Comparison of ENCODE assay signal across 1 cellular context in genomic region chr7:156148547-156148946, GRCh38.
TF ChIP-seq lines count a peak whose summit lies in the region.

No MANE protein-coding gene starts in this region.

TF ChIP-seq in H1, 55 proteins besides CTCF, POLR2A, EP300 and RAD21:
- TF ChIP-seq TBP (IDR thresholded peaks at IDR 0.05; ENCODE audit: low read depth, low read length) (no peak), POU5F1 (IDR thresholded peaks at IDR 0.05; ENCODE audit: low read depth, low read length) (no peak), TEAD4 (IDR thresholded peaks at IDR 0.05; ENCODE audit: low read depth, low read length) (no peak)
